In the genomic region with DNA sequence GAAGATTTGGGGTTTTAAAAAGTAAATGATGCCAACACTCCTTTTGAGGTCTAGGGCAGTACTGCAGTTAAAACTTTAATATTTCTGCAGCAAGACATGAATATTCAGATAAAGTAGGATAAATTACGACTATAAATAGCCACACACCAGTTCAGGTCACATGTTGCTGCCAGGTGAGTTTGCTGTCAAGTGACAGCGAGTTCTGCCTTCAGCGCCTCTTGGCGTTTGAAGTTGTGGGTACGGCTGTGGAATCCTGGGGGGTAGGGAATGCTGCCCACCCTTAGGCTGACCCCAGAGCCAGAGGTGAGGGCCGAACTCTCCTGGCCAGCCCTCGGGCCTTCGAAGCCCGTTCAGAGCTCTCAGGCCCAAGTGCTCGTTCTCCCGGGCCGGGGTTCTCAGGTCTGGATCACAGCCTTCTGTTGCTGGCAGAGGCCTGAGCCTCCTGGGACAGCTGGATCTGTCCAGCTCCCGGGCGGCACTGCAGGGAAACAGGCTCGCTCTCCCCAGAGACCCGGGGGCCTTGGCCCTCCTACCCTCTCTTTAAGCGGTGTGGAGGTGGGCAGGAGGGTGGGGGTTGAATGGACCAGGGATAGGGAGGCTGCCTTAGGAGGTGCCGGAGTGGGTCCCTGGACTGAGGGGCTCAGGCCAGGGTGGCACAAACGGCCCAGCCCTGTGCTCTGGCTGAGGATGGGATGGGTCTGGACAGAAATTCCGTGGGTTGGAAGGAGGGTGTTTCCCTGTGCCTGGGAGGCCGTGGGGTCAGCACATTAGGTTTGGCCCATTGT, we compare ENCODE assay signal across 1 cellular context.
TF ChIP-seq lines count a peak whose summit lies in the region.

No MANE protein-coding gene starts in this region.

TF ChIP-seq in A549, 52 proteins besides CTCF, POLR2A, EP300 and RAD21:
- TF ChIP-seq EHMT2 (IDR thresholded peaks at IDR 0.05; ENCODE audit: low read depth) (no peak), RNF2 (IDR thresholded peaks at IDR 0.05; ENCODE audit: borderline replicate concordance, low read depth) (no peak), TFCP2L1 (CRISPR knock-in tag; IDR thresholded peaks at IDR 0.05) (no peak), HOXB13 (CRISPR knock-in tag; IDR thresholded peaks at IDR 0.05; ENCODE audit: low read depth) (no peak), HES2 (IDR thresholded peaks at IDR 0.05) (no peak), KDM5A (IDR thresholded peaks at IDR 0.05) (no peak), HOXB5 (CRISPR knock-in tag; IDR thresholded peaks at IDR 0.05) (no peak), MYC (IDR thresholded peaks at IDR 0.05; ENCODE audit: borderline replicate concordance, low read length) (no peak), HOXA7 (CRISPR knock-in tag; IDR thresholded peaks at IDR 0.05) (no peak), ZFP36 (IDR thresholded peaks at IDR 0.05; ENCODE audit: borderline replicate concordance, partially characterized antibody) (no peak), JUNB (IDR thresholded peaks at IDR 0.05) (no peak), RFX5 (IDR thresholded peaks at IDR 0.05) (no peak), RARB (CRISPR knock-in tag; IDR thresholded peaks at IDR 0.05) (no peak), CHD2 (IDR thresholded peaks at IDR 0.05; ENCODE audit: low read length, partially characterized antibody) (no peak), FOSB (CRISPR knock-in tag; IDR thresholded peaks at IDR 0.05) (no peak)
